Comparison of ENCODE assay signal across 8 cellular contexts in the genomic region with DNA sequence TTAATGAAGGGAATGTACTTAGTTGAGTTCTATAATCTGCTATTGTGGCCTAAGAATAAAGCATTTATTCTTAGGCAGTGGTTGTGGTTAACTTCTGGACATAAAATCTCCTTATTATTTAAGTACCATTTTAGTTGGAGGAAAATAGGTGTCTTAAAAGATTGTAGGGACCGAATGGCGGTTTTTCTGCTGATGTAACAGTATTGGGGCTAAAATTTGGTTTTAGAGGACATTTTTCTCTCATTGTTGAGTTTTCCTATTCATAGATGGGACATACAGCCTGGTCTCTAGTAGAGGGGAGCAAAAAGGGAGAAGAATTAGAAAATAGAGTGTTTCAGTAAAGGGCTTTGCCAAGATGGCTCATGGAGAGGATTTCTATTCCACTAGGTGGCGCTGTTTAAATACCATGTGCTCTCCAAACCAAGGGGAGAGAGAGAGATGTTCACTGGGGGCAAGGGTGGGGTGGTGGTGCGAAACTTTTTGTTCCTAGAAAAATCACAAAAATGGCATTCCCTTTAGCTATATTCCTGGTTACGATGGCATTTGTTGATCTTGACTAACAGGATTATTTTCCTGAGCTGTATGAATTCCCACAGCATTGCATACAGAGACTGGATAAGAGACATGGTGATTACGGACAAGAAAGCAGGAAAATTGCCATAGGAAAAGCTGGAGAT. TPM values are rescaled to one million over a fixed set of nuclear protein-coding genes. Genes with fewer than 3 reads are reported as not detected.
A peak's percentile ranks its signal among the peaks of the same experiment; 100 is the strongest.
DNase-seq lines count a peak whose midpoint lies in the region; ATAC-seq, FAIRE-seq and TF ChIP-seq lines count a peak whose summit lies in the region.

No MANE protein-coding gene starts in this region.

- TF ChIP-seq POLR2A in A549 (IDR thresholded peaks at IDR 0.05; ENCODE audit: low read length) (no peak), NB4 (IDR thresholded peaks at IDR 0.05; ENCODE audit: extremely low read depth, insufficient read length) (no peak)

- H3K9me3 ChIP-seq in A549 (no peaks in the 10 kb centered on the region), SU-DHL-6 (ENCODE audit: insufficient read depth, low read length) (no peaks in the 10 kb centered on the region), lung (ENCODE audit: control insufficient read depth in 2 of 2, insufficient read depth in 1 of 2, low read length in 1 of 2) (no peaks in the 10 kb centered on the region)

- 0 out of 3 replicates have a peak overlapping the region, but pooled peaks have one; percentile 11 for H3K4me2 ChIP-seq in A549
- H3K4me2 ChIP-seq in SU-DHL-6 (ENCODE audit: low read depth, low read length, poor library complexity, severe bottlenecking), result no peak overlapping the region

- DNase-seq in A549 (ENCODE audit: low read depth in 1 of 2, low spot score in 1 of 2) (peak; percentile 48 to 66), GM03348 (ENCODE audit: low spot score) (peak; percentile 74), NB4 (ENCODE audit: low read depth) (peak; percentile 80), dermis blood vessel endothelial cell (peak; percentile 83), lung (ENCODE audit: low spot score) (no peak)
- peak; percentile 27 for DNase-seq in stimulated activated naive CD8-positive, alpha-beta T cell treated with anti-CD3 and anti-CD28 coated beads, Interleukin-15, Interleukin-2, amounts not matched to agents 100 U/mL and 50 U/mL, for 24 hours

- no peak for FAIRE-seq in A549 (lab: Jason Lieb, UNC)

- no peak overlapping the region for H3K9ac ChIP-seq in SU-DHL-6 (ENCODE audit: low read length)

- H3K27ac ChIP-seq in A549 (no peak overlapping the region), SU-DHL-6 (ENCODE audit: low read depth, low read length) (no peak overlapping the region), lung (ENCODE audit: low read depth in 1 of 2, low read length in 1 of 2) (peak overlapping the region in 1 of 2 donors; percentile 11)

- WGBS in A549 (ENCODE audit: missing lambda C conversion rate), result 37% methylated on average over 6 of the region's 6 CpGs
- 44 to 51% methylated on average over 6 of the region's 6 CpGs for WGBS in lung, 2 donors

- H2AFZ ChIP-seq in SU-DHL-6 (ENCODE audit: low read depth, low read length, severe bottlenecking), result no peak overlapping the region

- no peaks in the 10 kb centered on the region for H3K79me2 ChIP-seq in SU-DHL-6 (ENCODE audit: insufficient read depth, low read length)

- no peak overlapping the region for H3K4me3 ChIP-seq in A549
- H3K4me3 ChIP-seq in NB4 (ENCODE audit: low read depth, low read length), result no peak overlapping the region
- H3K4me3 ChIP-seq in SU-DHL-6 (ENCODE audit: insufficient read depth, low read length, poor library complexity, severe bottlenecking), result no peak overlapping the region
- no peak overlapping the region for H3K4me3 ChIP-seq in lung

- CTCF ChIA-PET in A549 (lab: Yijun Ruan, JAX), result interaction anchor here (0.6 to 4.9 kb wide), 15 partner anchors 10 to 316 kb away, joined by 3 to 71 read pairs (median 4); partner anchors contain the start of gene FCGR2A

- no peaks in the 10 kb centered on the region for H3K27me3 ChIP-seq in SU-DHL-6 (ENCODE audit: low read length)
- peaks cover 3% of the 10 kb centered on the region for H3K27me3 ChIP-seq in lung (ENCODE audit: control insufficient read depth, insufficient read depth)

- TF ChIP-seq CTCF in A549 (IDR thresholded peaks at IDR 0.05) (peak; percentile 77), NB4 (IDR thresholded peaks at IDR 0.05; ENCODE audit: low read depth, low read length) (peak; percentile 65), SU-DHL-6 (IDR thresholded peaks at IDR 0.05; ENCODE audit: insufficient read depth, low read length, poor library complexity, severe bottlenecking) (peak; percentile 69), lung (IDR thresholded peaks at IDR 0.05; ENCODE audit: control extremely low read depth, extremely low read depth) (peak; percentile 83)

- peak; percentile 71 to 85; a peak in 4 of 6 replicates for ATAC-seq in A549
- no peak for ATAC-seq in lung (ENCODE audit: insufficient read depth, low FRiP score)
- no peak for ATAC-seq in stimulated activated naive CD8-positive, alpha-beta T cell treated with anti-CD3 and anti-CD28 coated beads, Interleukin-15, Interleukin-2, amounts not matched to agents 100 U/mL and 50 U/mL, for 24 hours
- ATAC-seq in GM19397 (IDR thresholded peaks at IDR 0.05; ENCODE audit: unreplicated experiment), result no peak

- no peak for TF ChIP-seq EP300 in A549 (IDR thresholded peaks at IDR 0.05)

- H3F3A ChIP-seq in SU-DHL-6 (ENCODE audit: insufficient read depth), result no peaks in the 10 kb centered on the region

- POLR2A ChIA-PET in A549 (lab: Yijun Ruan, JAX), result no interaction called here

- H3K4me1 ChIP-seq in A549 (peaks cover 4% of the 10 kb centered on the region; the same call in 1 of the 3 replicates), lung (ENCODE audit: control insufficient read depth in 2 of 2, insufficient read depth in 2 of 2, low read length in 2 of 2) (no peaks in the 10 kb centered on the region)

- TF ChIP-seq RAD21 in A549 (conservative IDR thresholded peaks at IDR 0.05 in 1 of 2, IDR thresholded peaks at IDR 0.05 in 1 of 2), result peak; percentile 71 to 82

- no peaks in the 10 kb centered on the region for H3K9me2 ChIP-seq in SU-DHL-6 (replicated peaks; ENCODE audit: insufficient read depth, low read length)

- H3K36me3 ChIP-seq in SU-DHL-6 (ENCODE audit: low read length) (no peaks in the 10 kb centered on the region), lung (ENCODE audit: control insufficient read depth in 2 of 2, insufficient read depth in 2 of 2, low read length in 2 of 2) (no peaks in the 10 kb centered on the region)

- H4K20me1 ChIP-seq in SU-DHL-6 (ENCODE audit: low read depth, low read length), result no peaks in the 10 kb centered on the region

TF ChIP-seq in A549, 52 proteins besides CTCF, POLR2A, EP300 and RAD21:
- no peak for TF ChIP-seq ZSCAN20 (CRISPR knock-in tag; IDR thresholded peaks at IDR 0.05)
- TF ChIP-seq RNF2 (IDR thresholded peaks at IDR 0.05; ENCODE audit: borderline replicate concordance, low read depth), result no peak
- peak; percentile 80 for TF ChIP-seq SMC3 (IDR thresholded peaks at IDR 0.05)
- no peak for TF ChIP-seq GATA3 (IDR thresholded peaks at IDR 0.05; ENCODE audit: borderline replicate concordance)
- peak; percentile 58; the same call in 1 of the 2 replicates for TF ChIP-seq MAX (IDR thresholded peaks at IDR 0.05)
- peak; percentile 26; the same call in 1 of the 2 replicates for TF ChIP-seq MYC (IDR thresholded peaks at IDR 0.05; ENCODE audit: borderline replicate concordance, low read length)
- TF ChIP-seq MAFK (IDR thresholded peaks at IDR 0.05; ENCODE audit: partially characterized antibody), result peak; percentile 62
- no peak for TF ChIP-seq HOXB5 (CRISPR knock-in tag; IDR thresholded peaks at IDR 0.05)

RNA-seq across cellular contexts. Expression of gene FCGR2A, which starts 18.3 kb away (rescaled TPM):
- polyA plus RNA-seq in A549 (2011; rRNA removed) (0.12 and 0.13 TPM in 2 replicates), A549 (2017; fragmentation: RNase III; extraction: RNeasy Plus Mini Kit Qiagen cat#74134 plus additional on column Dnase treatment) (not detected in 3 replicates), lung (100 to 1,000 TPM in 1 of 2 donors, 10 to 100 TPM in 1; 37.6 to 204 TPM)
- polyA plus RNA-seq in A549 (2012; cell fraction: cytosol; rRNA removed), result not detected in 2 replicates
- not detected in 2 replicates for polyA plus RNA-seq in A549 (2012; cell fraction: nucleus; rRNA removed)
- not detected in 2 replicates for polyA minus RNA-seq in A549 (2011; rRNA and poly(A)+ RNA removed)
- total RNA-seq in dermis blood vessel endothelial cell (0.37 and 0.85 TPM in 2 replicates), lung (10 to 100 TPM; 83.7 to 94.9 TPM)

RNA-seq across cellular contexts. Expression of gene HSPA6, which starts 37.4 kb away (rescaled TPM):
- polyA plus RNA-seq in A549 (2011; rRNA removed), result 0.22 and 0.58 TPM in 2 replicates
- 0.71 and 0.73 TPM in 2 replicates for polyA plus RNA-seq in A549 (2012; cell fraction: cytosol; rRNA removed)
- 0.73 and 1.1 TPM in 2 replicates for polyA plus RNA-seq in A549 (2012; cell fraction: nucleus; rRNA removed)
- polyA plus RNA-seq in A549 (2017; fragmentation: RNase III; extraction: RNeasy Plus Mini Kit Qiagen cat#74134 plus additional on column Dnase treatment), result 0.26 to 0.50 TPM (median 0.50 TPM) in 3 replicates
- polyA minus RNA-seq in A549 (2011; rRNA and poly(A)+ RNA removed), result 0.49 and 0.62 TPM in 2 replicates
- total RNA-seq in dermis blood vessel endothelial cell, result 0.17 and 0.42 TPM in 2 replicates
- 10 to 100 TPM; 11.7 to 42.5 TPM for total RNA-seq in lung
- polyA plus RNA-seq in lung, result 10 to 100 TPM; 21.1 to 29.3 TPM

Comparison
In these comparisons a context has a peak if more than half of its experiments do, and no peak if none do; other contexts are left out.
1. ATAC-seq: peak in A549 (2 of 2); none in lung (single experiment), stimulated activated naive CD8-positive, alpha-beta T cell treated with anti-CD3 and anti-CD28 coated beads, Interleukin-15, Interleukin-2, amounts not matched to agents 100 U/mL and 50 U/mL, for 24 hours (single experiment) and GM19397 (single experiment).
2. RNA of gene FCGR2A, which starts 18.3 kb away (total RNA-seq): 83.7 to 94.9 TPM in lung; 0.37 to 0.85 TPM in dermis blood vessel endothelial cell; every median in the first group is over 10 times any median in the second.
3. Peak in every context shown above with its lines, with median percentiles within 50 percentile points of each other: CTCF ChIP-seq.